15 cellular contexts compared by ENCODE assay signal in the genomic region with DNA sequence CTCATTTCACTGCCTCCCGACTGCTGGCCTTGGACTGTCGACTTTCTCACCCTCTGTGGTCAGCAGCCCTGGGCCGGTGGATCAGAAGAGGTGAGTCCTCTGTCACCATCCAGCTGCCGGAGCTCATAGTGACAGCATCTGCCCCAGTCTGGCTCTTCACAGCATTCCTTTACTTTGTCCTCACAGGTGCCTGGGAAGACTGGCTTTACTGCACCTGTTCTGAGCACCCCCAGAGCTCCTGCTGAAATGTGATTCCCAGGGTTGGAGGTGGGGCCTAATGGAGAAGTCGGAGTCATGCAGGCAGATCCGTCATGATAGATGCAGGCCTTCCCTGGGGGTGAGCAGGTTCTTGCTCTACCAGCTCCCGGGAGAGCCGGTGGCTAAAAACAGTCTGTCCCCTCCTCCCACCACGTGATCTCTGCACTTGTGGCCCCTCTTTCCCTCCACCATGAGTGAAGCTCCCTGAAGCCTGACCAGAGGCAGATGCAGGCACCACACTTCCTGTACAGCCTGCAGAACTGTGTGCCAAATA.
A peak's percentile ranks its signal among the peaks of the same experiment; 100 is the strongest.
DNase-seq lines count a peak whose midpoint lies in the region; ATAC-seq and TF ChIP-seq lines count a peak whose summit lies in the region.
"Had no signal": no experiment of that assay in that cellular context is flagged by ENCODE, and none has a peak within 500 bp of the region (broad histone marks: within the 10 kb centered on the region; RNA-seq: fewer than 3 reads in every experiment).

No MANE protein-coding gene starts in this region.

- H3K27ac ChIP-seq in H9 (ENCODE audit: insufficient read length, low read depth, low read length) (no peak overlapping the region), mesendoderm (ENCODE audit: low read depth, low read length) (no peak overlapping the region)
- H3K27ac ChIP-seq: upper lobe of right lung had no signal

- H3K4me3 Mint-ChIP-seq in H9 = no peak overlapping the region
- no peak overlapping the region for H3K4me3 Mint-ChIP-seq in WTC11

- no peak overlapping the region for H2AK5ac ChIP-seq in H9 (ENCODE audit: insufficient read length, low read length)
- no peak overlapping the region for H2AK5ac ChIP-seq in mesendoderm (ENCODE audit: low read length)

- H2BK5ac ChIP-seq in H9 (ENCODE audit: insufficient read length, low read length) (no peak overlapping the region), mesendoderm (ENCODE audit: low read length) (no peak overlapping the region)

- H3K36me3 ChIP-seq in BE2C (no peaks in the 10 kb centered on the region), mesendoderm (ENCODE audit: control insufficient read depth, insufficient read depth, low read length) (no peaks in the 10 kb centered on the region)

- H2BK12ac ChIP-seq in H9 (ENCODE audit: insufficient read length, low read depth, low read length) = no peak overlapping the region

- H3K9me3 Mint-ChIP-seq in H9 (no peaks in the 10 kb centered on the region), WTC11 (peaks cover 5% of the 10 kb centered on the region; the same call in 1 of the 2 replicates)

- H3K4me1 ChIP-seq in BE2C (no peaks in the 10 kb centered on the region; the same call in 1 of the 2 replicates), H9 (ENCODE audit: insufficient read depth, low read length) (no peaks in the 10 kb centered on the region), mesendoderm (ENCODE audit: control insufficient read depth, low read depth, low read length) (no peaks in the 10 kb centered on the region)
- H3K4me1 ChIP-seq: upper lobe of right lung had no signal

- POLR2A ChIA-PET in WTC11 (lab: Charles Lee) = no interaction called here

- H3K27me3 ChIP-seq in BE2C (no peaks in the 10 kb centered on the region), H9 (ENCODE audit: insufficient read depth, low read length) (no peaks in the 10 kb centered on the region; the same call in 1 of the 2 replicates), mesendoderm (ENCODE audit: insufficient read depth, low read length, poor library complexity) (no peaks in the 10 kb centered on the region)
- H3K27me3 ChIP-seq: ascending aorta, upper lobe of right lung had no signal

- TF ChIP-seq CTCF in BE2C (IDR thresholded peaks at IDR 0.05; ENCODE audit: low read depth, low read length) = no peak
- TF ChIP-seq CTCF in H9 (conservative IDR thresholded peaks at IDR 0.05) = no peak
- TF ChIP-seq CTCF in WTC11 (IDR thresholded peaks at IDR 0.05) = no peak

- H2BK120ac ChIP-seq in H9 (ENCODE audit: low read depth, low read length, poor library complexity, severe bottlenecking) = no peak overlapping the region
- no peak overlapping the region for H2BK120ac ChIP-seq in mesendoderm (ENCODE audit: low read depth, low read length)

- H3K4ac ChIP-seq in H9 (ENCODE audit: low read depth, low read length) = no peak overlapping the region
- no peak overlapping the region for H3K4ac ChIP-seq in mesendoderm (ENCODE audit: low read depth, low read length)

- H3K14ac ChIP-seq in H9 (ENCODE audit: insufficient read depth, low read length) = no peak overlapping the region

- H4K91ac ChIP-seq in H9 (ENCODE audit: insufficient read length, low read depth, low read length) = no peak overlapping the region

- peaks cover 10 to 17% of the 10 kb centered on the region in 2 experiments for H3K4me1 Mint-ChIP-seq in H9
- H3K4me1 Mint-ChIP-seq in WTC11 = peaks cover 15% of the 10 kb centered on the region

- H3K79me2 ChIP-seq in H9 (ENCODE audit: insufficient read depth, low read length) (no peaks in the 10 kb centered on the region), mesendoderm (ENCODE audit: control insufficient read depth, insufficient read depth, low read length) (no peaks in the 10 kb centered on the region)

- ATAC-seq in WTC11 = peak; percentile 94
- no peak for ATAC-seq in GM18517 (IDR thresholded peaks at IDR 0.05; ENCODE audit: unreplicated experiment)
- ATAC-seq: Panc1, sciatic nerve, upper lobe of right lung had no signal

- H3K23ac ChIP-seq in H9 (ENCODE audit: insufficient read length, low read depth, low read length) = no peak overlapping the region
- no peak overlapping the region for H3K23ac ChIP-seq in mesendoderm (ENCODE audit: low read length)

- no peak overlapping the region for H2BK15ac ChIP-seq in H9 (ENCODE audit: low read depth, low read length)
- H2BK15ac ChIP-seq in mesendoderm (replicated peaks; ENCODE audit: low read depth) = no peak overlapping the region

- H2AFZ ChIP-seq in H9 (ENCODE audit: low read length) = no peak overlapping the region

- H4K5ac ChIP-seq in H9 (ENCODE audit: insufficient read length, low read depth, low read length) = no peak overlapping the region
- H4K5ac ChIP-seq in mesendoderm (ENCODE audit: low read length) = no peak overlapping the region

- no peak overlapping the region for H2BK20ac ChIP-seq in H9 (ENCODE audit: low read depth, low read length, poor library complexity, severe bottlenecking)

- peaks cover 0 to 2% (median 1%) of the 10 kb centered on the region in 3 experiments; a peak in 1 of 7 replicates for H3K36me3 Mint-ChIP-seq in H9 (ENCODE audit: insufficient read depth in 1 of 3, low read depth in 3 of 3)
- H3K36me3 Mint-ChIP-seq in WTC11 = no peaks in the 10 kb centered on the region

- no peak overlapping the region for H3K9ac ChIP-seq in H9 (ENCODE audit: extremely low read depth, insufficient read length, low read length)
- H3K9ac ChIP-seq in mesendoderm (ENCODE audit: low read length) = no peak overlapping the region

- DNase-seq in BE2C = peak; percentile 30
- peak; percentile 67 for DNase-seq in H9
- DNase-seq in WTC11 (ENCODE audit: low spot score) = peak; percentile 65
- DNase-seq in mesendoderm = peak; percentile 35
- DNase-seq in middle frontal gyrus (ENCODE audit: extremely low spot score, low spot score) = no peak
- no peak for DNase-seq in activated T-cell treated with anti-CD3 and anti-CD28 coated beads, Interleukin-2, amount 50 U/mL, for 48 hours
- DNase-seq in NCI-H345 treated with DMSO at 0.1 percent for 48 hours (lab: John Stamatoyannopoulos, UW; ENCODE audit: unreplicated experiment) = no peak
- DNase-seq: EL, midbrain, NCI-H1694, upper lobe of right lung had no signal

- H3K56ac ChIP-seq in H9 (ENCODE audit: insufficient read length, low read depth, low read length) (no peak overlapping the region), mesendoderm (ENCODE audit: low read length) (no peak overlapping the region)

- CTCF ChIA-PET in WTC11 (lab: Charles Lee) = interaction anchor here (0.6 to 1.8 kb wide), 6 partner anchors 23 to 686 kb away, joined by 3 to 5 read pairs (median 4); no protein-coding TSS in a partner anchor

- no peak overlapping the region for H3T11ph ChIP-seq in H9 (ENCODE audit: low read length)

- no peaks in the 10 kb centered on the region for H3K23me2 ChIP-seq in H9 (ENCODE audit: insufficient read length, low read depth, low read length, poor library complexity, severe bottlenecking)

- no CpG with 5 or more reads among the region's 9 CpGs for WGBS in H9 (ENCODE audit: extremely low coverage, insufficient read length, low lambda C conversion rate)
- no CpG with 5 or more reads among the region's 9 CpGs for WGBS in mesendoderm (ENCODE audit: extremely low coverage, insufficient coverage, low lambda C conversion rate)

- H3K4me2 ChIP-seq in H9 (ENCODE audit: insufficient read depth, insufficient read length, low read length) = no peak overlapping the region
- H3K4me2 ChIP-seq in mesendoderm (ENCODE audit: low read length) = no peak overlapping the region

- H3K27me3 Mint-ChIP-seq in H9 (ENCODE audit: low read depth) = no peaks in the 10 kb centered on the region
- no peaks in the 10 kb centered on the region for H3K27me3 Mint-ChIP-seq in WTC11 (ENCODE audit: low read depth)

- H4K8ac ChIP-seq in H9 (replicated peaks; ENCODE audit: insufficient read length, low read depth, low read length) = no peak overlapping the region
- H4K8ac ChIP-seq in mesendoderm (ENCODE audit: low read depth, low read length) = no peak overlapping the region

- H3K27ac Mint-ChIP-seq in H9 (peak overlapping the region; percentile 12 to 73 (median 62); a peak in 4 of 7 replicates), WTC11 (peak overlapping the region; percentile 84)

- H3K79me1 ChIP-seq in H9 (ENCODE audit: insufficient read depth, low read depth, low read length, poor library complexity, severe bottlenecking) = no peaks in the 10 kb centered on the region
- H3K79me1 ChIP-seq in mesendoderm (ENCODE audit: low read length) = no peaks in the 10 kb centered on the region

- H3K18ac ChIP-seq in H9 (ENCODE audit: insufficient read length, low read depth, low read length) = no peak overlapping the region
- no peak overlapping the region for H3K18ac ChIP-seq in mesendoderm (ENCODE audit: low read length)

- no peaks in the 10 kb centered on the region for H4K20me1 ChIP-seq in H9 (ENCODE audit: control insufficient read depth, insufficient read depth, insufficient read length)

- H3K4me3 ChIP-seq in BE2C (ENCODE audit: low read depth, low read length) (no peak overlapping the region), mesendoderm (ENCODE audit: low read length) (no peak overlapping the region)
- H3K4me3 ChIP-seq: ascending aorta, upper lobe of right lung had no signal

- no peaks in the 10 kb centered on the region for H3K9me3 ChIP-seq in BE2C
- no peaks in the 10 kb centered on the region for H3K9me3 ChIP-seq in H9 (ENCODE audit: control insufficient read depth, low read depth, low read length)
- H3K9me3 ChIP-seq: ascending aorta, upper lobe of right lung had no signal

TF ChIP-seq in WTC11, 78 proteins besides CTCF, POLR2A, EP300 and RAD21:
- no peak for TF ChIP-seq TEAD1 (CRISPR knock-in tag; IDR thresholded peaks at IDR 0.05)
- TF ChIP-seq, protein P1, sequence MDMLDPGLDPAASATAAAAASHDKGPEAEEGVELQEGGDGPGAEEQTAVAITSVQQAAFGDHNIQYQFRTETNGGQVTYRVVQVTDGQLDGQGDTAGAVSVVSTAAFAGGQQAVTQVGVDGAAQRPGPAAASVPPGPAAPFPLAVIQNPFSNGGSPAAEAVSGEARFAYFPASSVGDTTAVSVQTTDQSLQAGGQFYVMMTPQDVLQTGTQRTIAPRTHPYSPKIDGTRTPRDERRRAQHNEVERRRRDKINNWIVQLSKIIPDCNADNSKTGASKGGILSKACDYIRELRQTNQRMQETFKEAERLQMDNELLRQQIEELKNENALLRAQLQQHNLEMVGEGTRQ (CRISPR knock-in tag; IDR thresholded peaks at IDR 0.05) = peak; percentile 81
- TF ChIP-seq, protein P2, sequence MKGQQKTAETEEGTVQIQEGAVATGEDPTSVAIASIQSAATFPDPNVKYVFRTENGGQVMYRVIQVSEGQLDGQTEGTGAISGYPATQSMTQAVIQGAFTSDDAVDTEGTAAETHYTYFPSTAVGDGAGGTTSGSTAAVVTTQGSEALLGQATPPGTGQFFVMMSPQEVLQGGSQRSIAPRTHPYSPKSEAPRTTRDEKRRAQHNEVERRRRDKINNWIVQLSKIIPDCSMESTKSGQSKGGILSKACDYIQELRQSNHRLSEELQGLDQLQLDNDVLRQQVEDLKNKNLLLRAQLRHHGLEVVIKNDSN (CRISPR knock-in tag; IDR thresholded peaks at IDR 0.05) = peak; percentile 60; the same call in 1 of the 2 replicates

Comparison
In these comparisons a context has a peak if more than half of its experiments do, and no peak if none do; other contexts are left out.
1. DNase-seq: peak in BE2C (single experiment), H9 (single experiment), WTC11 (single experiment) and mesendoderm (single experiment); none in middle frontal gyrus (single experiment), activated T-cell treated with anti-CD3 and anti-CD28 coated beads, Interleukin-2, amount 50 U/mL, for 48 hours (0 of 2) and NCI-H345 treated with DMSO at 0.1 percent for 48 hours (single experiment).